23 cellular contexts compared by ENCODE assay signal in the genomic region with DNA sequence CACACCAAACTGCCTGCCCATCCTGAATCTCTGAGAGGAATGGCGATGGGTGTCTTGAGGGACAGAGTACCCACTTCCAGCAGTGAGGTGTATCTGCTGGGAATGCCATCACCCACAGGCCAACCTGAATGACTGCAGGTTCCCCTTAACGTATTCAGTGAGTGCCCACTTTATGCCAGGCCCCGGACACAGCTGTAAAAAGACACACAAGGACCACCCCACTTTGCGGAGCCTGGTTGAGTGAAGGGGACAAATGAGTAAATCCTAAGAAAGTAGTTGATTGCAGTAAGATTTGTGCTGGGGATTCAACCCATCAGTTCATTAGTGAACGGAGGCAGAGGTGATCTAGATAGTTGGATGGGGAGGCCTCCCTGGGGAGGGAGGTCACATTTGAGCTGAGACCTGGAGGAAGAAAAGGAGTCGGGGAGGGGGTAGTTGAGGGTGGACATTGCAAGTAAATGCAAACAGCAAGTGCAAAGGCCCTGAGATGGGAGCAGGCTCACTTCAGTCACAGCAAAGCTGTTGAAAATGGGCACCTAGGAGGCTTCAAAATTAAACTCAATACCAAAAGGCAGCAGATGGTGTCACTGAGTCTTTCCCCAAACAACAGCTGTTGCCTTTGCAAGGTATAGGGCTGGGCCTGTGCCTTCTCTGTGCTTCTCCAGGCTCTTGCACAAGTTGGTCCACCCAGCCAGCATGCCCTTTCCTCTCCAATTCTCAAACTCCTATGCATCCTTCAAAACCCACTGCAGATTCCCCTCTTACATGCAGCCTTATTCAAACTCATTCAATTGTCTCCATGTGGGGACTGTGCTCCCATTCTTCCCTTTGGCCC. TPM values are rescaled to one million over a fixed set of nuclear protein-coding genes. Genes with fewer than 3 reads are reported as not detected.
A peak's percentile ranks its signal among the peaks of the same experiment; 100 is the strongest.
DNase-seq lines count a peak whose midpoint lies in the region; ATAC-seq and TF ChIP-seq lines count a peak whose summit lies in the region.
"Had no signal": no experiment of that assay in that cellular context is flagged by ENCODE, and none has a peak within 500 bp of the region (broad histone marks: within the 10 kb centered on the region; RNA-seq: fewer than 3 reads in every experiment).

No MANE protein-coding gene starts in this region.

- POLR2A ChIA-PET in IMR-90 (lab: Charles Lee; ENCODE audit: unreplicated experiment), result no interaction called here

- H2BK5ac ChIP-seq in IMR-90 (ENCODE audit: low read depth, low read length, poor library complexity, severe bottlenecking), result no peak overlapping the region

- BruUV-seq in IMR-90 (replicated peaks; lab: Mats Ljungman, UMichigan), result no TSS peak

- intact Hi-C loops in CD14-positive monocyte (cut with micrococcal nuclease), result loop anchor here in 1 of 2 donors (5.0 kb wide), 1 partner anchor 218 kb away; a partner anchor contains a TSS
- intact Hi-C loops in IMR-90 (cut with micrococcal nuclease), result no loop called here

- H2BK15ac ChIP-seq in IMR-90 (ENCODE audit: low read depth, low read length), result no peak overlapping the region

- no peak overlapping the region for H4K8ac ChIP-seq in IMR-90 (ENCODE audit: low read depth in 2 of 2, low read length in 2 of 2)

- H3K4me3 ChIP-seq in IMR-90 (ENCODE audit: insufficient read depth, low read depth, low read length) (no peak overlapping the region), GM23248 (no peak overlapping the region), upper lobe of left lung (no peak overlapping the region)
- H3K4me3 ChIP-seq: gastrocnemius medialis had no signal

- H3K36me3 ChIP-seq in IMR-90 (ENCODE audit: control insufficient read depth, insufficient read depth, low read length) (peaks cover 9% of the 10 kb centered on the region; the same call in 1 of the 2 replicates), GM23248 (ENCODE audit: low read depth) (no peaks in the 10 kb centered on the region), upper lobe of left lung (no peaks in the 10 kb centered on the region)
- H3K36me3 ChIP-seq: gastrocnemius medialis had no signal

- peaks cover 80% of the 10 kb centered on the region for H3K4me1 Mint-ChIP-seq in CD14-positive monocyte

- H4K5ac ChIP-seq in IMR-90 (ENCODE audit: low read depth, low read length), result no peak overlapping the region

- WGBS in IMR-90 (ENCODE audit: extremely low coverage in 2 of 2, insufficient read length in 1 of 2), 2 experiments, result 60% methylated on average over 1 of the region's 6 CpGs; no CpG with 5 or more reads in 1 of the 2 experiments
- WGBS in GM23248 (ENCODE audit: low coverage in 1 of 2, low lambda C conversion rate in 2 of 2, missing lambda C conversion rate in 2 of 2), 2 experiments, result 83 to 84% methylated on average over 6 of the region's 6 CpGs
- WGBS in upper lobe of left lung, 2 donors, result 77 to 92% methylated on average over 6 of the region's 6 CpGs

- peaks cover 5% of the 10 kb centered on the region; the same call in 1 of the 2 replicates for H3K9me1 ChIP-seq in IMR-90 (ENCODE audit: insufficient read depth, low read length)

- peaks cover 3 to 27% (median 9%) of the 10 kb centered on the region in 3 donors for H3K27me3 Mint-ChIP-seq in CD14-positive monocyte (ENCODE audit: low read depth in 3 of 3)

- H3K56ac ChIP-seq in IMR-90 (ENCODE audit: extremely low read depth, insufficient read depth, low read length), result no peak overlapping the region

- H3K27ac ChIP-seq in IMR-90 (ENCODE audit: insufficient read depth, low read length), result no peak overlapping the region
- no peak overlapping the region for H3K27ac ChIP-seq in GM23248
- no peak overlapping the region for H3K27ac ChIP-seq in upper lobe of left lung
- H3K27ac ChIP-seq: gastrocnemius medialis, KMS-11 had no signal

- TF ChIP-seq CTCF in CD14-positive monocyte (IDR thresholded peaks at IDR 0.05) (no peak), IMR-90 (conservative IDR thresholded peaks at IDR 0.05; ENCODE audit: low read depth, low read length) (no peak), upper lobe of left lung (IDR thresholded peaks at IDR 0.05) (no peak)

- peak overlapping the region in 1 of 2 donors; percentile 13 for H3K4me3 Mint-ChIP-seq in CD14-positive monocyte
- H3K4me3 Mint-ChIP-seq: activated CD4-positive, alpha-beta T cell treated with anti-CD3 and anti-CD28 coated beads for 36 hours had no signal

- H3K4ac ChIP-seq in IMR-90 (ENCODE audit: low read depth, low read length), result 0 out of 2 replicates have a peak overlapping the region, but pooled peaks have one; percentile 48

- H3K14ac ChIP-seq in IMR-90 (replicated peaks; ENCODE audit: low read depth, low read length), result no peak overlapping the region

- dilution Hi-C loops in IMR-90 (cut with HindIII; ENCODE audit: low sequenced_read_pairs, unreplicated experiment), result no loop called here

- H3K9me3 ChIP-seq in IMR-90 (ENCODE audit: control insufficient read depth, insufficient read depth, low read length) (no peaks in the 10 kb centered on the region), GM23248 (ENCODE audit: low read depth) (no peaks in the 10 kb centered on the region), upper lobe of left lung (no peaks in the 10 kb centered on the region)
- H3K9me3 ChIP-seq: gastrocnemius medialis had no signal

- CTCF ChIA-PET in IMR-90 (lab: Yijun Ruan, JAX), result interaction anchor here (1.3 kb wide), 1 partner anchor 111 kb away, joined by 4 read pairs; no protein-coding TSS in a partner anchor

- H2AFZ ChIP-seq in IMR-90 (replicated peaks; ENCODE audit: low read length, poor library complexity), result peak overlapping the region; percentile 18
- H2AFZ ChIP-seq in GM23248, result no peak overlapping the region

- in situ Hi-C loops in IMR-90 (cut with MboI; ENCODE audit: low sequenced_read_pairs) (no loop called here), GM23248 (cut with MboI) (no loop called here)

- no peaks in the 10 kb centered on the region for H3K27me3 ChIP-seq in IMR-90 (ENCODE audit: control insufficient read depth, insufficient read depth, low read length)
- H3K27me3 ChIP-seq in GM23248 (replicated peaks; ENCODE audit: insufficient read depth), result no peaks in the 10 kb centered on the region
- H3K27me3 ChIP-seq in upper lobe of left lung, result no peaks in the 10 kb centered on the region

- H3K18ac ChIP-seq in IMR-90 (ENCODE audit: low read depth, low read length), result no peak overlapping the region

- H3K79me2 ChIP-seq in GM23248 (ENCODE audit: insufficient read depth), result no peaks in the 10 kb centered on the region

- no peak overlapping the region for H3K9ac ChIP-seq in IMR-90 (ENCODE audit: low read depth, low read length)
- H3K9ac ChIP-seq in GM23248, result no peak overlapping the region
- H3K9ac ChIP-seq: KMS-11 had no signal

- DNase-seq in CD14-positive monocyte (ENCODE audit: low spot score) (no peak), IMR-90 (no peak), foreskin melanocyte (peak; percentile 59), GM23248 (no peak), DMS114 treated with DMSO at 0.1 percent for 48 hours (lab: John Stamatoyannopoulos, UW; ENCODE audit: unreplicated experiment) (no peak), upper lobe of left lung (no peak)
- DNase-seq: activated CD4-positive, alpha-beta T cell treated with anti-CD3 and anti-CD28 coated beads for 36 hours; activated naive CD4-positive, alpha-beta T cell treated with anti-CD3 and anti-CD28 coated beads, Interleukin-2, amount 50 U/mL, for 16 hours; DND-41; effector memory CD4-positive, alpha-beta T cell; gastrocnemius medialis; HCEC 1CT; mammary epithelial cell; NCI-H1930; NCI-H748 treated with DMSO at 0.1 percent for 48 hours; right cardiac atrium; RPMI8226; stimulated activated CD4-positive, alpha-beta T cell treated with anti-CD3 and anti-CD28 coated beads, Interleukin-1b, Interleukin-23, amount 100 ng/mL, for 48 hours had no signal

- no peak overlapping the region for H2AK5ac ChIP-seq in IMR-90 (ENCODE audit: low read depth, low read length)

- ATAC-seq in IMR-90 (ENCODE audit: low read depth) (no peak), SK-N-SH treated with all-trans-retinoic acid at 6 μM for 48 hours (no peak), upper lobe of left lung (ENCODE audit: low FRiP score in 2 of 2) (no peak), HG03571 (IDR thresholded peaks at IDR 0.05; ENCODE audit: unreplicated experiment) (no peak)
- ATAC-seq: activated CD4-positive, alpha-beta T cell treated with anti-CD3 and anti-CD28 coated beads for 36 hours; gastrocnemius medialis; right cardiac atrium had no signal

- H3K4me2 ChIP-seq in IMR-90 (ENCODE audit: low read depth, low read length) (no peak overlapping the region), GM23248 (ENCODE audit: unreplicated experiment) (no peak overlapping the region)
- H3K4me2 ChIP-seq: KMS-11 had no signal

- H3F3A ChIP-seq in GM23248 (ENCODE audit: insufficient read depth), result no peaks in the 10 kb centered on the region

- TF ChIP-seq EP300 in upper lobe of left lung (IDR thresholded peaks at IDR 0.05), result no peak

- peaks cover 53 to 73% of the 10 kb centered on the region in 2 donors for H3K36me3 Mint-ChIP-seq in CD14-positive monocyte

- H4K91ac ChIP-seq in IMR-90 (ENCODE audit: insufficient read depth, low read depth, low read length), result no peak overlapping the region

- peak overlapping the region; percentile 73 to 90 (median 84) for H3K27ac Mint-ChIP-seq in CD14-positive monocyte
- H3K27ac Mint-ChIP-seq: activated CD4-positive, alpha-beta T cell treated with anti-CD3 and anti-CD28 coated beads for 36 hours; T-helper 2 cell treated with Interferon-gamma antibody and Interleukin-4, amounts not matched to agents 5 μg/mL and 100 μg/mL, for 36 hours had no signal

- peak overlapping the region; percentile 15 for H2AK9ac ChIP-seq in IMR-90 (replicated peaks; ENCODE audit: low read depth, low read length, poor library complexity)

- no peak overlapping the region for H2BK120ac ChIP-seq in IMR-90 (ENCODE audit: low read depth, low read length)

- H3K9me3 Mint-ChIP-seq in CD14-positive monocyte, result peaks cover 0 to 4% (median 3%) of the 10 kb centered on the region in 7 donors
- H3K9me3 Mint-ChIP-seq: T-helper 2 cell treated with Interferon-gamma antibody and Interleukin-4, amounts not matched to agents 5 μg/mL and 100 μg/mL, for 36 hours had no signal

- TF ChIP-seq POLR2A in IMR-90 (IDR thresholded peaks at IDR 0.05; ENCODE audit: low read depth, low read length) (no peak), upper lobe of left lung (IDR thresholded peaks at IDR 0.05) (no peak)

- H4K20me1 ChIP-seq in IMR-90 (ENCODE audit: insufficient read depth, low read length) (peaks cover 24% of the 10 kb centered on the region), GM23248 (ENCODE audit: insufficient read depth) (no peaks in the 10 kb centered on the region)

- peaks cover 0 to 34% of the 10 kb centered on the region in 2 experiments; a peak in 3 of 4 replicates for H3K79me1 ChIP-seq in IMR-90 (ENCODE audit: low read depth in 1 of 2, low read length in 2 of 2)

- H2BK20ac ChIP-seq in IMR-90 (ENCODE audit: low read depth, low read length), result no peak overlapping the region

- no peaks in the 10 kb centered on the region for H3K9me2 ChIP-seq in GM23248 (ENCODE audit: insufficient read depth)

- no peak for TF ChIP-seq RAD21 in IMR-90 (IDR thresholded peaks at IDR 0.05; ENCODE audit: low read length)

- H3K23ac ChIP-seq in IMR-90 (ENCODE audit: low read depth, low read length), result no peak overlapping the region

- H3K4me1 ChIP-seq in IMR-90 (ENCODE audit: control insufficient read depth, insufficient read depth, low read length) (peaks cover 9% of the 10 kb centered on the region; the same call in 1 of the 2 replicates), GM23248 (ENCODE audit: insufficient read depth) (no peaks in the 10 kb centered on the region; the same call in 1 of the 2 replicates), upper lobe of left lung (peaks cover 15 to 46% (median 35%) of the 10 kb centered on the region in 4 donors)

RNA-seq across cellular contexts. Expression of a gene that starts 4.3 kb away (rescaled TPM):
- not detected for polyA plus RNA-seq in CD14-positive monocyte
- total RNA-seq in IMR-90 (2012; rRNA removed), result 5.6 and 10.3 TPM in 2 replicates
- polyA plus RNA-seq in IMR-90 (2012; rRNA removed), result 43.5 and 49.8 TPM in 2 replicates
- 84.3 and 176 TPM in 2 replicates for polyA plus RNA-seq in IMR-90 (2012; cell fraction: cytosol; rRNA removed)
- polyA plus RNA-seq in IMR-90 (2012; cell fraction: nucleus; rRNA removed; ENCODE audit: low replicate concordance), result 56.9 and 109 TPM in 2 replicates
- 27.7 and 33.3 TPM in 2 replicates for total RNA-seq in GM23248 (2014; rRNA removed; shearing (Covaris generic))
- polyA plus RNA-seq in GM23248 (2016; fragmentation: Nextera tagmentation; extraction: Ambion mirVana), result 32.7 and 36.0 TPM in 2 replicates
- 100 to 1,000 TPM in 2 of 6 donors, 10 to 100 TPM in 4; 42.5 to 126 (median 68.7) TPM for total RNA-seq in upper lobe of left lung
- total RNA-seq: activated CD4-positive, alpha-beta T cell treated with anti-CD3 and anti-CD28 coated beads for 36 hours had no signal
- polyA plus RNA-seq: neural cell had no signal

RNA-seq across cellular contexts. Expression of a gene that starts 7.1 kb away (rescaled TPM):
- polyA plus RNA-seq in CD14-positive monocyte (100 to 1,000 TPM; 416 to 581 TPM), IMR-90 (2012; rRNA removed) (0.03 TPM in 1 of 2 replicates, not detected in the other), GM23248 (2016; fragmentation: Nextera tagmentation; extraction: Ambion mirVana) (not detected in 2 replicates)
- total RNA-seq in IMR-90 (2012; rRNA removed) (not detected in 2 replicates), upper lobe of left lung (10 to 100 TPM in 4 of 6 donors, 1 to 10 TPM in 2; 4.0 to 49.4 (median 24.0) TPM)
- 0.08 and 0.09 TPM in 2 replicates for polyA plus RNA-seq in IMR-90 (2012; cell fraction: cytosol; rRNA removed)
- polyA plus RNA-seq in IMR-90 (2012; cell fraction: nucleus; rRNA removed; ENCODE audit: low replicate concordance), result 0.08 TPM in 1 of 2 replicates, not detected in the other
- not detected in 2 replicates for total RNA-seq in GM23248 (2014; rRNA removed; shearing (Covaris generic))
- total RNA-seq: activated CD4-positive, alpha-beta T cell treated with anti-CD3 and anti-CD28 coated beads for 36 hours; mammary epithelial cell had no signal
- polyA plus RNA-seq: mammary epithelial cell, neural cell had no signal

RNA-seq across cellular contexts. Expression of a gene that starts 28.9 kb away (rescaled TPM):
- polyA plus RNA-seq in CD14-positive monocyte (10 to 100 TPM; 38.5 to 48.3 TPM), IMR-90 (2012; rRNA removed) (39.7 and 48.1 TPM in 2 replicates), GM23248 (2016; fragmentation: Nextera tagmentation; extraction: Ambion mirVana) (46.5 and 46.9 TPM in 2 replicates)
- total RNA-seq in IMR-90 (2012; rRNA removed) (13.3 and 14.9 TPM in 2 replicates), upper lobe of left lung (100 to 1,000 TPM in 1 of 6 donors, 10 to 100 TPM in 5; 52.0 to 157 (median 84.1) TPM)
- 36.0 and 75.3 TPM in 2 replicates for polyA plus RNA-seq in IMR-90 (2012; cell fraction: cytosol; rRNA removed)
- 110 and 323 TPM in 2 replicates for polyA plus RNA-seq in IMR-90 (2012; cell fraction: nucleus; rRNA removed; ENCODE audit: low replicate concordance)
- 156 and 169 TPM in 2 replicates for total RNA-seq in GM23248 (2014; rRNA removed; shearing (Covaris generic))

RNA-seq across cellular contexts. Expression of a gene that starts 47.6 kb away (rescaled TPM):
- not detected for polyA plus RNA-seq in CD14-positive monocyte
- total RNA-seq in IMR-90 (2012; rRNA removed), result 3.4 and 3.9 TPM in 2 replicates
- 24.7 and 29.4 TPM in 2 replicates for polyA plus RNA-seq in IMR-90 (2012; rRNA removed)
- polyA plus RNA-seq in IMR-90 (2012; cell fraction: cytosol; rRNA removed), result 12.2 and 29.5 TPM in 2 replicates
- 118 and 248 TPM in 2 replicates for polyA plus RNA-seq in IMR-90 (2012; cell fraction: nucleus; rRNA removed; ENCODE audit: low replicate concordance)
- total RNA-seq in GM23248 (2014; rRNA removed; shearing (Covaris generic)), result 5.5 and 8.9 TPM in 2 replicates
- 12.3 and 17.2 TPM in 2 replicates for polyA plus RNA-seq in GM23248 (2016; fragmentation: Nextera tagmentation; extraction: Ambion mirVana)
- 10 to 100 TPM; 14.5 to 55.5 (median 20.0) TPM for total RNA-seq in upper lobe of left lung

RNA-seq across cellular contexts. Expression of a gene that starts 49.9 kb away (rescaled TPM):
- polyA plus RNA-seq in CD14-positive monocyte, result 10 to 100 TPM; 10.3 TPM
- 11.1 and 14.3 TPM in 2 replicates for total RNA-seq in IMR-90 (2012; rRNA removed)
- polyA plus RNA-seq in IMR-90 (2012; rRNA removed), result 11.8 and 13.3 TPM in 2 replicates
- polyA plus RNA-seq in IMR-90 (2012; cell fraction: cytosol; rRNA removed), result 3.8 and 13.8 TPM in 2 replicates
- 32.7 and 36.9 TPM in 2 replicates for polyA plus RNA-seq in IMR-90 (2012; cell fraction: nucleus; rRNA removed; ENCODE audit: low replicate concordance)
- 12.0 and 20.5 TPM in 2 replicates for total RNA-seq in GM23248 (2014; rRNA removed; shearing (Covaris generic))
- 9.4 and 14.5 TPM in 2 replicates for polyA plus RNA-seq in GM23248 (2016; fragmentation: Nextera tagmentation; extraction: Ambion mirVana)
- total RNA-seq in upper lobe of left lung, result 10 to 100 TPM; 15.5 to 42.8 (median 28.1) TPM
